ENCODE assay signal across 8 cellular contexts in the genomic region with DNA sequence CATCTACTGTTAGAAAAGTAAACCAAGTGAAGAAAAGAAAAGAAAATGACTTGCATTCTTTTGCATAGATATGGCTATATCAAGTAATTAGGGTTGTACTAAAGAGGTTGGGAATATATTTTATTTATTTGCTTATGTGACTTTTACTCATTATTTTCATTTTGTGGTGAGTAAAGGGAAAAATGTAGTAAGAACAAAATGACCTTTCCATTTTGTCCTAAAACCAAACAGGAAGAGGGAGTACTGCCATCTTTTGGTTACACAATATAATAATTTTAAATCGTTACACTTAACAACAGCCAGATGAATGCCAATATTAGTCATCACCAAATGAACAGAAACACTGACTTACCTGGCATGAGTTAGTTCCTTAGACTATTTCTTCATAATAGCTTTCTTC. TPM values are rescaled to one million over a fixed set of nuclear protein-coding genes. Genes with fewer than 3 reads are reported as not detected.
DNase-seq lines count a peak whose midpoint lies in the region; ATAC-seq and TF ChIP-seq lines count a peak whose summit lies in the region.

No MANE protein-coding gene starts in this region.

- no peak for TF ChIP-seq CTCF in ascending aorta (IDR thresholded peaks at IDR 0.05)
- TF ChIP-seq CTCF in lung (IDR thresholded peaks at IDR 0.05; ENCODE audit: control extremely low read depth, extremely low read depth), result no peak
- peak in 2 of 4 experiments; percentile 15 to 28 for TF ChIP-seq CTCF in prostate gland (IDR thresholded peaks at IDR 0.05)

- no peak for TF ChIP-seq POLR2A in prostate gland (IDR thresholded peaks at IDR 0.05)

- H3K27ac ChIP-seq in ascending aorta (peak overlapping the region; percentile 52 to 57), lung (ENCODE audit: low read depth in 1 of 2, low read length in 1 of 2) (peak overlapping the region in 1 of 2 donors; percentile 33), prostate gland (no peak overlapping the region)

- no peak overlapping the region for H3K4me3 ChIP-seq in ascending aorta
- H3K4me3 ChIP-seq in lung, result no peak overlapping the region
- H3K4me3 ChIP-seq in prostate gland, result no peak overlapping the region

- DNase-seq in GM04504 (ENCODE audit: low read depth), result peak; percentile 69
- DNase-seq in HS-5 (ENCODE audit: low read depth), result peak; percentile 48
- no peak for DNase-seq in ascending aorta (ENCODE audit: low spot score in 2 of 2)
- DNase-seq in lung (ENCODE audit: low spot score), result no peak
- no peak for DNase-seq in GDM1 (lab: John Stamatoyannopoulos, UW)
- no peak for DNase-seq in activated gamma-delta T cell (lab: John Stamatoyannopoulos, UW)
- no peak for DNase-seq in prostate gland (ENCODE audit: low spot score)
- DNase-seq in stimulated activated CD4-positive, alpha-beta T cell treated with anti-CD3 and anti-CD28 coated beads, Interleukin-4, amount 100 ng/mL, for 4 hours, result no peak

- intact Hi-C loops in ascending aorta (cut with DNase I), result loop anchor here (1.0 to 10.0 kb wide), 6 partner anchors 38 to 359 kb away; a partner anchor contains a TSS
- intact Hi-C loops in prostate gland (cut with DNase I), result loop anchor here (10.0 kb wide), 1 partner anchor 400 kb away; no protein-coding TSS in a partner anchor

- peak; percentile 79 for ATAC-seq in lung (ENCODE audit: insufficient read depth, low FRiP score)

- H3K9me3 ChIP-seq in ascending aorta (no peaks in the 10 kb centered on the region), lung (ENCODE audit: control insufficient read depth in 2 of 2, insufficient read depth in 1 of 2, low read length in 1 of 2) (peaks cover 7 to 8% of the 10 kb centered on the region in 2 donors), prostate gland (no peaks in the 10 kb centered on the region)

- no peaks in the 10 kb centered on the region for H3K27me3 ChIP-seq in ascending aorta
- no peaks in the 10 kb centered on the region for H3K27me3 ChIP-seq in lung (ENCODE audit: control insufficient read depth, insufficient read depth)
- H3K27me3 ChIP-seq in prostate gland (replicated peaks; ENCODE audit: insufficient read depth), result no peaks in the 10 kb centered on the region

- no peaks in the 10 kb centered on the region for H3K36me3 ChIP-seq in ascending aorta
- H3K36me3 ChIP-seq in lung (ENCODE audit: control insufficient read depth in 2 of 2, insufficient read depth in 2 of 2, low read length in 2 of 2), result no peaks in the 10 kb centered on the region
- H3K36me3 ChIP-seq in prostate gland, result no peaks in the 10 kb centered on the region

- WGBS in lung, 2 donors, result 0% methylated on average over 1 of the region's 1 CpG
- WGBS in prostate gland, result 0% methylated on average over 1 of the region's 1 CpG

- peaks cover 0 to 7% of the 10 kb centered on the region in 2 donors for H3K4me1 ChIP-seq in ascending aorta
- no peaks in the 10 kb centered on the region for H3K4me1 ChIP-seq in lung (ENCODE audit: control insufficient read depth in 2 of 2, insufficient read depth in 2 of 2, low read length in 2 of 2)
- peaks cover 3% of the 10 kb centered on the region for H3K4me1 ChIP-seq in prostate gland (replicated peaks)

RNA-seq across cellular contexts. Expression of a gene that starts 47.3 kb away (rescaled TPM):
- 48.6 TPM for total RNA-seq in ascending aorta
- total RNA-seq in lung, result 100 to 1,000 TPM; 130 to 133 TPM
- polyA plus RNA-seq in lung, result 100 to 1,000 TPM; 154 to 355 TPM
- 100 to 1,000 TPM; 114 to 161 TPM for total RNA-seq in prostate gland

Comparison
In these comparisons a context has a peak if more than half of its experiments do, and no peak if none do; other contexts are left out.
1. DNase-seq: peak in GM04504 (single experiment) and HS-5 (single experiment); none in ascending aorta (0 of 2), lung (single experiment), GDM1 (single experiment), activated gamma-delta T cell (single experiment), prostate gland (single experiment) and stimulated activated CD4-positive, alpha-beta T cell treated with anti-CD3 and anti-CD28 coated beads, Interleukin-4, amount 100 ng/mL, for 4 hours (0 of 2).
2. H3K27ac ChIP-seq: peak in ascending aorta (2 of 2); none in prostate gland (0 of 2).